ENCODE assay signal across 10 cellular contexts in genomic region chr11:3278922-3279321, GRCh38. TPM values are rescaled to one million over a fixed set of nuclear protein-coding genes. Genes with fewer than 3 reads are reported as not detected.
DNase-seq lines count a peak whose midpoint lies in the region; ATAC-seq, FAIRE-seq and TF ChIP-seq lines count a peak whose summit lies in the region.
"Not testable (repeated sequence)": the region's sequence is repeated elsewhere in the genome, so short reads cannot be mapped to it uniquely, and the experiment has no call there.
"Had no signal": no experiment of that assay in that cellular context is flagged by ENCODE, and none has a peak within 500 bp of the region (broad histone marks: within the 10 kb centered on the region; RNA-seq: fewer than 3 reads in every experiment).

No MANE protein-coding gene starts in this region.

- FAIRE-seq in A549 (lab: Jason Lieb, UNC) (peak; percentile 7), keratinocyte (lab: Jason Lieb, UNC) (peak; percentile 88)

- dilution Hi-C loops in keratinocyte (cut with MboI; ENCODE audit: extremely low pct_ligation_motif_present, low sequenced_read_pairs): not testable (repeated sequence)

- not testable (repeated sequence) for DNase-seq in A549 (ENCODE audit: low read depth in 1 of 2, low spot score in 1 of 2); HCT116 (ENCODE audit: low read depth, low spot score); WTC11 (ENCODE audit: low spot score); central memory CD8-positive, alpha-beta T cell (ENCODE audit: low spot score in 2 of 2); keratinocyte (ENCODE audit: low read depth, low spot score); naive B cell; stimulated activated naive CD8-positive, alpha-beta T cell treated with anti-CD3 and anti-CD28 coated beads, Interleukin-15, amount 100 ng/mL, for 72 hours

- not testable (repeated sequence) for TF ChIP-seq CTCF in A549 (IDR thresholded peaks at IDR 0.05); HCT116 (IDR thresholded peaks at IDR 0.05 in 2 of 3, conservative IDR thresholded peaks at IDR 0.05 in 1 of 3; ENCODE audit: borderline replicate concordance in 1 of 3, insufficient read depth in 1 of 3, low read depth in 2 of 3, low read length in 2 of 3); WTC11 (IDR thresholded peaks at IDR 0.05); keratinocyte (optimal IDR thresholded peaks at IDR 0.05 in 1 of 3, IDR thresholded peaks at IDR 0.05 in 1 of 3, conservative IDR thresholded peaks at IDR 0.05 in 1 of 3; ENCODE audit: extremely low read depth in 1 of 3, insufficient read depth in 2 of 3, low read length in 3 of 3)

- H3K4me1 Mint-ChIP-seq in WTC11; activated T-helper 17 cell treated with anti-CD3 and anti-CD28 coated beads, Interleukin-2, amount 50 U/mL, for 72 hours; central memory CD8-positive, alpha-beta T cell; naive B cell; stimulated activated naive CD8-positive, alpha-beta T cell treated with anti-CD3 and anti-CD28 coated beads, Interleukin-15, amount 100 ng/mL, for 72 hours: not testable (repeated sequence)

- intact Hi-C loops in HCT116 (cut with micrococcal nuclease): not testable (repeated sequence)

- not testable (repeated sequence) for TF ChIP-seq POLR2A in A549 (IDR thresholded peaks at IDR 0.05; ENCODE audit: low read length); HCT116 (IDR thresholded peaks at IDR 0.05; ENCODE audit: borderline replicate concordance, extremely low read depth, insufficient read depth, insufficient read length)

- WGBS in A549 (ENCODE audit: missing lambda C conversion rate): no CpG with 5 or more reads among the region's 4 CpGs

- H3K27me3 Mint-ChIP-seq in WTC11 (ENCODE audit: low read depth); activated T-helper 17 cell treated with anti-CD3 and anti-CD28 coated beads, Interleukin-2, amount 50 U/mL, for 72 hours; central memory CD8-positive, alpha-beta T cell; naive B cell; stimulated activated naive CD8-positive, alpha-beta T cell treated with anti-CD3 and anti-CD28 coated beads, Interleukin-15, amount 100 ng/mL, for 72 hours: not testable (repeated sequence)

- H3K4me3 ChIP-seq in A549; HCT116 (replicated peaks in 1 of 2; ENCODE audit: low read depth in 1 of 2, low read length in 2 of 2); keratinocyte (ENCODE audit: control insufficient read depth in 2 of 3, extremely low read depth in 1 of 3, insufficient read depth in 2 of 3, low read depth in 1 of 3, low read length in 3 of 3): not testable (repeated sequence)

- not testable (repeated sequence) for H2AFZ ChIP-seq in HCT116 (ENCODE audit: low read depth, low read length, poor library complexity, severe bottlenecking); keratinocyte (ENCODE audit: control insufficient read depth, low read length)

- RAD21 ChIA-PET in HCT116 (lab: Charles Lee; ENCODE audit: low non-redundant PET in 1 of 2, low total read pairs in 2 of 2, uncharacterized antibody in 2 of 2, unreplicated experiment in 2 of 2): not testable (repeated sequence)

- BruUV-seq in HCT116 (replicated peaks; lab: Mats Ljungman, UMichigan): not testable (repeated sequence)

- CTCF ChIA-PET in A549 (lab: Yijun Ruan, JAX); HCT116 (lab: Charles Lee); WTC11 (lab: Charles Lee): not testable (repeated sequence)

- not testable (repeated sequence) for H3K9me2 ChIP-seq in HCT116 (ENCODE audit: insufficient read depth)

- H3K4me1 ChIP-seq in A549; HCT116 (ENCODE audit: control insufficient read depth in 1 of 2, insufficient read depth in 2 of 2, low read length in 2 of 2); keratinocyte (ENCODE audit: control insufficient read depth, extremely low read depth, insufficient read depth, low read length): not testable (repeated sequence)

- H3K4me3 Mint-ChIP-seq in WTC11; activated T-helper 17 cell treated with anti-CD3 and anti-CD28 coated beads, Interleukin-2, amount 50 U/mL, for 72 hours; central memory CD8-positive, alpha-beta T cell; naive B cell; stimulated activated naive CD8-positive, alpha-beta T cell treated with anti-CD3 and anti-CD28 coated beads, Interleukin-15, amount 100 ng/mL, for 72 hours: not testable (repeated sequence)

- H3K36me3 Mint-ChIP-seq in WTC11; activated T-helper 17 cell treated with anti-CD3 and anti-CD28 coated beads, Interleukin-2, amount 50 U/mL, for 72 hours (ENCODE audit: low read depth); central memory CD8-positive, alpha-beta T cell (ENCODE audit: insufficient read depth); naive B cell: not testable (repeated sequence)

- not testable (repeated sequence) for TF ChIP-seq EP300 in A549 (IDR thresholded peaks at IDR 0.05)

- POLR2A ChIA-PET in A549 (lab: Yijun Ruan, JAX); HCT116 (lab: Charles Lee); WTC11 (lab: Charles Lee): not testable (repeated sequence)

- ATAC-seq in A549 (peak in 1 of 2 experiments; percentile 71; a peak in 4 of 6 replicates), HCT116 (peak; percentile 93), WTC11 (peak; percentile 85), naive B cell (ENCODE audit: low read depth in 2 of 2) (peak; percentile 50 to 52)
- peak; percentile 91 for ATAC-seq in activated T-helper 17 cell treated with anti-CD3 and anti-CD28 coated beads, Interleukin-2, amount 50 U/mL, for 72 hours (replicated peaks)
- ATAC-seq in central memory CD8-positive, alpha-beta T cell (replicated peaks; ENCODE audit: extremely low read depth, poor library complexity, severe bottlenecking): peak; percentile 49
- ATAC-seq in stimulated activated naive CD8-positive, alpha-beta T cell treated with anti-CD3 and anti-CD28 coated beads, Interleukin-15, amount 100 ng/mL, for 72 hours: peak; percentile 86

- not testable (repeated sequence) for H3K9me3 ChIP-seq in A549; HCT116 (ENCODE audit: control insufficient read depth in 1 of 2, insufficient read depth in 1 of 2, low read depth in 1 of 2, low read length in 2 of 2); keratinocyte (ENCODE audit: control insufficient read depth, low read depth, low read length)

- H3K9me3 Mint-ChIP-seq in WTC11; activated T-helper 17 cell treated with anti-CD3 and anti-CD28 coated beads, Interleukin-2, amount 50 U/mL, for 72 hours; central memory CD8-positive, alpha-beta T cell; naive B cell; stimulated activated naive CD8-positive, alpha-beta T cell treated with anti-CD3 and anti-CD28 coated beads, Interleukin-15, amount 100 ng/mL, for 72 hours: not testable (repeated sequence)

- H3K27me3 ChIP-seq in HCT116 (ENCODE audit: insufficient read depth, low read length); keratinocyte (ENCODE audit: control insufficient read depth, extremely low read depth, insufficient read depth, low read length): not testable (repeated sequence)

- not testable (repeated sequence) for H4K20me1 ChIP-seq in HCT116 (ENCODE audit: insufficient read depth); keratinocyte (ENCODE audit: control insufficient read depth, extremely low read depth, insufficient read depth, low read length)

- H3K9ac ChIP-seq in HCT116 (ENCODE audit: low read length); keratinocyte (ENCODE audit: control insufficient read depth, extremely low read depth, insufficient read depth, low read length): not testable (repeated sequence)

- not testable (repeated sequence) for H3K79me2 ChIP-seq in HCT116 (ENCODE audit: insufficient read depth, low read length); keratinocyte (ENCODE audit: control insufficient read depth, insufficient read depth, low read length)

- not testable (repeated sequence) for H3K27ac ChIP-seq in A549; HCT116 (ENCODE audit: low read depth, low read length); keratinocyte (ENCODE audit: control insufficient read depth, insufficient read depth, low read length)

- TF ChIP-seq RAD21 in A549 (conservative IDR thresholded peaks at IDR 0.05 in 1 of 2, IDR thresholded peaks at IDR 0.05 in 1 of 2); HCT116 (IDR thresholded peaks at IDR 0.05; ENCODE audit: low read depth): not testable (repeated sequence)

- H3K36me3 ChIP-seq in HCT116 (ENCODE audit: control insufficient read depth in 1 of 2, insufficient read depth in 2 of 2, low read length in 2 of 2); keratinocyte (ENCODE audit: control insufficient read depth in 2 of 2, extremely low read depth in 1 of 2, insufficient read depth in 2 of 2, low read length in 2 of 2): not testable (repeated sequence)

- H3K27ac Mint-ChIP-seq in WTC11; activated T-helper 17 cell treated with anti-CD3 and anti-CD28 coated beads, Interleukin-2, amount 50 U/mL, for 72 hours; central memory CD8-positive, alpha-beta T cell (ENCODE audit: low read depth); naive B cell; stimulated activated naive CD8-positive, alpha-beta T cell treated with anti-CD3 and anti-CD28 coated beads, Interleukin-15, amount 100 ng/mL, for 72 hours: not testable (repeated sequence)

- H3K4me2 ChIP-seq in A549; HCT116 (ENCODE audit: low read length); keratinocyte (ENCODE audit: control insufficient read depth, extremely low read depth, insufficient read depth, low read depth, low read length): not testable (repeated sequence)

- H3K9me1 ChIP-seq in keratinocyte (ENCODE audit: control insufficient read depth, extremely low read depth, insufficient read depth, low read length): not testable (repeated sequence)

RNA-seq across cellular contexts. Expression of gene MRGPRE, which starts 46.7 kb away (rescaled TPM):
- not detected in 2 replicates for polyA plus RNA-seq in A549 (2011; rRNA removed)
- not detected in 2 replicates for polyA plus RNA-seq in A549 (2012; cell fraction: cytosol; rRNA removed)
- polyA plus RNA-seq in A549 (2012; cell fraction: nucleus; rRNA removed): not detected in 2 replicates
- polyA plus RNA-seq in A549 (2017; fragmentation: RNase III; extraction: RNeasy Plus Mini Kit Qiagen cat#74134 plus additional on column Dnase treatment): not detected in 3 replicates
- polyA minus RNA-seq in A549 (2011; rRNA and poly(A)+ RNA removed): not detected in 2 replicates
- not detected for total RNA-seq in HCT116 (2021; ENCODE audit: unreplicated experiment)
- not detected in 2 replicates for polyA plus RNA-seq in HCT116 (2012)
- total RNA-seq in WTC11 (2021): not detected in 3 replicates
- not detected for total RNA-seq in activated T-helper 17 cell treated with anti-CD3 and anti-CD28 coated beads, Interleukin-2, amount 50 U/mL, for 72 hours
- not detected in 3 replicates for polyA plus RNA-seq in keratinocyte
- not detected for polyA plus RNA-seq in keratinocyte (2011; ENCODE audit: low read depth)
- polyA plus RNA-seq in keratinocyte (2011; cell fraction: cytosol; rRNA removed): not detected in 2 replicates
- polyA plus RNA-seq in keratinocyte (2011; cell fraction: nucleus; rRNA removed): not detected in 2 replicates
- polyA plus RNA-seq in keratinocyte (2012; ENCODE audit: low replicate concordance): not detected in 2 replicates
- not detected in 3 replicates for polyA minus RNA-seq in keratinocyte
- not detected for polyA minus RNA-seq in keratinocyte (2011; cell fraction: cytosol; rRNA and poly(A)+ RNA removed)
- not detected in 2 replicates for polyA minus RNA-seq in keratinocyte (2011; cell fraction: nucleus; rRNA and poly(A)+ RNA removed)
- not detected for polyA plus RNA-seq in naive B cell (ENCODE audit: low read depth in 6 of 6)
- total RNA-seq: GM23248, RPMI7951 had no signal
- polyA plus RNA-seq: GM23248 had no signal
